ENCODE assay signal across 13 cellular contexts in the genomic region with DNA sequence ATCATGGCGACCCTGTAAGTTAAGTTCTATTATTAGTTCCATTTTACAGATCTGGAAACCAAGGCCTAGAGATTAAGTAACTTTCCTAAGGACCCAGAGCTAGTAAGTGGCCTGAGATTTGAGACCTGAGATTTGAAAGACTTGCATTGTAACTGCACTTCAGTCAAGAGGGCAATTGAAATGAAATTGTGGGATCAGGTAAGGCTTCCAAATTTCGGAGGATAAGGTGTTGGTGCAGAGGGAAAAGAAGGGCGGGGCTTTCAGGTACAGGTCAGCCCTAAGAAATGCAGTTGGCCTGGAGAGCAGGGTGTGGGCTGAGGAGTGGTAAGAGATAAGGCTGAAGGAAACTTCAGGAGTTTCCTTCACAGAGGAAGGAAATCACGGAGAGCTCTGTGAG. TPM values are rescaled to one million over a fixed set of nuclear protein-coding genes. Genes with fewer than 3 reads are reported as not detected.
DNase-seq lines count a peak whose midpoint lies in the region; ATAC-seq, FAIRE-seq and TF ChIP-seq lines count a peak whose summit lies in the region.
"Had no signal": no experiment of that assay in that cellular context is flagged by ENCODE, and none has a peak within 500 bp of the region (broad histone marks: within the 10 kb centered on the region; RNA-seq: fewer than 3 reads in every experiment).

No MANE protein-coding gene starts in this region.

- H2BK12ac ChIP-seq in H1 (ENCODE audit: low read depth, low read length), result no peak overlapping the region

- H3K23ac ChIP-seq in H1 (ENCODE audit: insufficient read length), result no peak overlapping the region

- peaks cover 0 to 3% (median 0%) of the 10 kb centered on the region in 4 experiments; a peak in 1 of 8 replicates for H3K36me3 ChIP-seq in H1 (ENCODE audit: control insufficient read depth in 2 of 4, insufficient read depth in 4 of 4, low read length in 3 of 4)
- H3K36me3 ChIP-seq in lung (ENCODE audit: control insufficient read depth in 2 of 2, insufficient read depth in 2 of 2, low read length in 2 of 2), result no peaks in the 10 kb centered on the region
- no peaks in the 10 kb centered on the region for H3K36me3 ChIP-seq in transverse colon

- H3K9ac ChIP-seq in H1 (replicated peaks in 1 of 4; ENCODE audit: extremely low read depth in 1 of 4, low read depth in 3 of 4, low read length in 3 of 4), result no peak overlapping the region

- H3K4ac ChIP-seq in H1 (replicated peaks; ENCODE audit: insufficient read length, low read depth, low read length), result no peak overlapping the region

- TF ChIP-seq POLR2A in H1 (IDR thresholded peaks at IDR 0.05; ENCODE audit: control extremely low read depth in 1 of 2, low read depth in 2 of 2, low read length in 2 of 2) (no peak), transverse colon (IDR thresholded peaks at IDR 0.05) (no peak)

- H3K27me3 ChIP-seq in H1 (replicated peaks in 1 of 4; ENCODE audit: control insufficient read depth in 3 of 4, extremely low read depth in 1 of 4, insufficient read depth in 3 of 4, low read length in 3 of 4) (no peaks in the 10 kb centered on the region), lung (ENCODE audit: control insufficient read depth, insufficient read depth) (no peaks in the 10 kb centered on the region), transverse colon (no peaks in the 10 kb centered on the region)

- peak overlapping the region; percentile 43; the same call in 1 of the 2 replicates for H3K18ac ChIP-seq in H1 (ENCODE audit: extremely low read depth, low read length)

- H4K5ac ChIP-seq in H1 (ENCODE audit: insufficient read length, low read depth, low read length), result no peak overlapping the region

- no peak overlapping the region for H3K4me3 ChIP-seq in H1 (ENCODE audit: extremely low read depth in 1 of 4, insufficient read depth in 2 of 4, low read depth in 3 of 4, low read length in 4 of 4)
- H3K4me3 ChIP-seq in lung, result no peak overlapping the region
- H3K4me3 ChIP-seq in transverse colon, result no peak overlapping the region

- no peaks in the 10 kb centered on the region for H3K79me1 ChIP-seq in H1 (ENCODE audit: low read depth, low read length)

- peaks cover 2 to 21% (median 8%) of the 10 kb centered on the region in 4 experiments; a peak in 4 of 7 replicates for H3K4me1 ChIP-seq in H1 (replicated peaks in 1 of 4; ENCODE audit: control insufficient read depth in 3 of 4, insufficient read depth in 4 of 4, low read length in 3 of 4)
- H3K4me1 ChIP-seq in lung (ENCODE audit: control insufficient read depth in 2 of 2, insufficient read depth in 2 of 2, low read length in 2 of 2), result peaks cover 4 to 16% of the 10 kb centered on the region in 2 donors
- H3K4me1 ChIP-seq in transverse colon, result peaks cover 6 to 36% (median 21%) of the 10 kb centered on the region in 4 donors

- no peak overlapping the region for H2BK15ac ChIP-seq in H1 (ENCODE audit: low read length)

- in situ Hi-C loops in transverse colon (cut with MboI; ENCODE audit: low pct_ligation_motif_present in 1 of 4, low pct_unique_long_range_greater_than_20kb in 1 of 4, low sequenced_read_pairs in 3 of 4), result no loop called here

- no peak overlapping the region for H3K56ac ChIP-seq in H1 (replicated peaks; ENCODE audit: insufficient read length, low read depth, low read length)

- no peaks in the 10 kb centered on the region for H4K20me1 ChIP-seq in H1 (replicated peaks in 1 of 2; ENCODE audit: control insufficient read depth in 1 of 2, insufficient read depth in 2 of 2, low read length in 2 of 2)

- H2BK120ac ChIP-seq in H1 (replicated peaks; ENCODE audit: low read depth, low read length), result no peak overlapping the region

- TF ChIP-seq RAD21 in H1 (IDR thresholded peaks at IDR 0.05 in 1 of 2, conservative IDR thresholded peaks at IDR 0.05 in 1 of 2; ENCODE audit: low read depth in 2 of 2, low read length in 2 of 2), result no peak

- no peak overlapping the region for H2AK5ac ChIP-seq in H1 (ENCODE audit: low read depth, low read length)

- H3K36me3 Mint-ChIP-seq in activated naive CD8-positive, alpha-beta T cell treated with anti-CD3 and anti-CD28 coated beads for 36 hours, result peaks cover 7% of the 10 kb centered on the region
- no peaks in the 10 kb centered on the region for H3K36me3 Mint-ChIP-seq in activated naive CD8-positive, alpha-beta T cell treated with anti-CD3 and anti-CD28 coated beads, Interleukin-2, amount 50 U/mL, for 24 hours (ENCODE audit: low read depth)

- H3K9me3 Mint-ChIP-seq in activated naive CD8-positive, alpha-beta T cell treated with anti-CD3 and anti-CD28 coated beads for 36 hours, result no peaks in the 10 kb centered on the region
- no peaks in the 10 kb centered on the region for H3K9me3 Mint-ChIP-seq in activated naive CD8-positive, alpha-beta T cell treated with anti-CD3 and anti-CD28 coated beads, Interleukin-2, amount 50 U/mL, for 24 hours

- 72% methylated on average over 4 of the region's 4 CpGs; no CpG with 5 or more reads in 1 of the 2 experiments for WGBS in H1 (ENCODE audit: extremely low coverage in 1 of 2, insufficient coverage in 1 of 2, insufficient read length in 1 of 2, insufficient replicate concordance in 2 of 2, low coverage in 1 of 2, low lambda C conversion rate in 2 of 2, missing lambda C conversion rate in 1 of 2), 2 experiments
- 62 to 79% methylated on average over 4 of the region's 4 CpGs for WGBS in lung, 2 donors
- WGBS in transverse colon (ENCODE audit: low coverage in 1 of 2), 2 donors, result 44 to 48% methylated on average over 2 to 4 of the region's 4 CpGs

- no peak overlapping the region for H2BK5ac ChIP-seq in H1 (ENCODE audit: low read depth, low read length)

- POLR2A ChIA-PET in H1 (lab: Charles Lee; ENCODE audit: partially characterized antibody), result interaction anchor here (0.9 to 6.3 kb wide), 11 partner anchors 9 to 185 kb away, joined by 3 to 38 read pairs (median 6); a partner anchor contains a TSS

- TF ChIP-seq EP300 in H1 (IDR thresholded peaks at IDR 0.05; ENCODE audit: borderline replicate concordance in 1 of 2, low read depth in 2 of 2, low read length in 2 of 2) (no peak), transverse colon (IDR thresholded peaks at IDR 0.05; ENCODE audit: low read depth) (peak; percentile 27)

- H3K4me3 Mint-ChIP-seq in activated naive CD8-positive, alpha-beta T cell treated with anti-CD3 and anti-CD28 coated beads for 36 hours, result no peak overlapping the region
- no peak overlapping the region for H3K4me3 Mint-ChIP-seq in activated naive CD8-positive, alpha-beta T cell treated with anti-CD3 and anti-CD28 coated beads, Interleukin-2, amount 50 U/mL, for 24 hours

- H3K27ac Mint-ChIP-seq in activated naive CD8-positive, alpha-beta T cell treated with anti-CD3 and anti-CD28 coated beads for 36 hours, result peak overlapping the region; percentile 31
- H3K27ac Mint-ChIP-seq in activated naive CD8-positive, alpha-beta T cell treated with anti-CD3 and anti-CD28 coated beads, Interleukin-2, amount 50 U/mL, for 24 hours, result no peak overlapping the region

- CTCF ChIA-PET in H1 (lab: Charles Lee; ENCODE audit: partially characterized antibody), result interaction anchor here (1.1 to 4.2 kb wide), 10 partner anchors 10 to 189 kb away, joined by 3 to 19 read pairs (median 6); a partner anchor contains a TSS

- FAIRE-seq in H1 (lab: Jason Lieb, UNC), result no peak

- DNase-seq in activated naive CD8-positive, alpha-beta T cell treated with anti-CD3 and anti-CD28 coated beads for 36 hours, result no peak
- no peak for DNase-seq in activated naive CD8-positive, alpha-beta T cell treated with anti-CD3 and anti-CD28 coated beads, Interleukin-2, amount 50 U/mL, for 24 hours
- DNase-seq in H1 (ENCODE audit: low read depth in 1 of 2, low spot score in 2 of 2) (peak in 1 of 2 experiments; percentile 42), lung (ENCODE audit: low spot score) (peak; percentile 77), transverse colon (peak; percentile 78), T-helper 9 cell (no peak)
- no peak for DNase-seq in stimulated activated CD4-positive, alpha-beta T cell treated with anti-CD3 and anti-CD28 coated beads, Interleukin-2, amount 100 ng/mL, for 48 hours
- DNase-seq: activated effector memory CD4-positive, alpha-beta T cell treated with Interleukin-2 at 50 U/mL for 16 hours; foreskin fibroblast; NCI-H1048; NCI-H510A treated with DMSO at 0.1 percent for 48 hours had no signal

- no peak overlapping the region for H4K91ac ChIP-seq in H1 (replicated peaks; ENCODE audit: insufficient read length, low read length)

- H3K4me2 ChIP-seq in H1 (ENCODE audit: insufficient read depth in 1 of 2, low read depth in 2 of 2, low read length in 2 of 2), result 0 out of 4 replicates have a peak overlapping the region, but pooled peaks of 1 of the 2 experiments have one; percentile 25

- intact Hi-C loops in transverse colon (cut with DNase I; ENCODE audit: low total_unique reads), result loop anchor here (5.0 kb wide), 1 partner anchor 1292 kb away; no protein-coding TSS in a partner anchor

- no peak overlapping the region for H3K14ac ChIP-seq in H1 (ENCODE audit: insufficient read length)

- no peak for ATAC-seq in activated naive CD8-positive, alpha-beta T cell treated with anti-CD3 and anti-CD28 coated beads, Interleukin-2, amount 50 U/mL, for 24 hours
- peak; percentile 85 for ATAC-seq in lung (ENCODE audit: insufficient read depth, low FRiP score)
- ATAC-seq in HG02973 (IDR thresholded peaks at IDR 0.05; ENCODE audit: unreplicated experiment), result no peak

- peaks cover 14% of the 10 kb centered on the region for H3K4me1 Mint-ChIP-seq in activated naive CD8-positive, alpha-beta T cell treated with anti-CD3 and anti-CD28 coated beads for 36 hours
- H3K4me1 Mint-ChIP-seq in activated naive CD8-positive, alpha-beta T cell treated with anti-CD3 and anti-CD28 coated beads, Interleukin-2, amount 50 U/mL, for 24 hours, result peaks cover 32% of the 10 kb centered on the region

- H2AFZ ChIP-seq in H1 (ENCODE audit: low read length), result no peak overlapping the region

- no peak overlapping the region; the same call in 1 of the 2 replicates for H3K27ac ChIP-seq in H1 (ENCODE audit: low read depth, low read length)
- peak overlapping the region in 1 of 2 donors; percentile 40 for H3K27ac ChIP-seq in lung (ENCODE audit: low read depth in 1 of 2, low read length in 1 of 2)
- H3K27ac ChIP-seq in transverse colon, result peak overlapping the region; percentile 84 to 86 (median 86)
- H3K27ac ChIP-seq: HL-60 had no signal

- H3K9me3 ChIP-seq in H1 (ENCODE audit: insufficient read depth in 2 of 2, low read depth in 1 of 2, low read length in 1 of 2) (no peaks in the 10 kb centered on the region; a peak in 1 of 4 replicates), lung (ENCODE audit: control insufficient read depth in 2 of 2, insufficient read depth in 1 of 2, low read length in 1 of 2) (no peaks in the 10 kb centered on the region), transverse colon (no peaks in the 10 kb centered on the region)

- H2BK20ac ChIP-seq in H1 (ENCODE audit: low read length), result no peak overlapping the region

- TF ChIP-seq CTCF in H1 (IDR thresholded peaks at IDR 0.05; ENCODE audit: control extremely low read depth in 1 of 3, insufficient read depth in 1 of 3, low read depth in 1 of 3, low read length in 3 of 3), result no peak
- TF ChIP-seq CTCF in lung (IDR thresholded peaks at IDR 0.05; ENCODE audit: control extremely low read depth, extremely low read depth), result no peak
- no peak for TF ChIP-seq CTCF in transverse colon (IDR thresholded peaks at IDR 0.05)

- no peaks in the 10 kb centered on the region for H3K23me2 ChIP-seq in H1 (ENCODE audit: low read depth, low read length)

- H3K79me2 ChIP-seq in H1 (ENCODE audit: control insufficient read depth in 1 of 2, insufficient read depth in 2 of 2, low read length in 2 of 2), result no peaks in the 10 kb centered on the region

- H4K8ac ChIP-seq in H1 (ENCODE audit: extremely low read depth, insufficient read depth, low read length), result no peak overlapping the region

- no peaks in the 10 kb centered on the region for H3K27me3 Mint-ChIP-seq in activated naive CD8-positive, alpha-beta T cell treated with anti-CD3 and anti-CD28 coated beads for 36 hours
- no peaks in the 10 kb centered on the region for H3K27me3 Mint-ChIP-seq in activated naive CD8-positive, alpha-beta T cell treated with anti-CD3 and anti-CD28 coated beads, Interleukin-2, amount 50 U/mL, for 24 hours

RNA-seq across cellular contexts. Expression of a gene that starts 51.2 kb away (rescaled TPM):
- 100 to 1,000 TPM in 1 of 2 experiments, 10 to 100 TPM in 1; 93.0 to 101 TPM for total RNA-seq in activated naive CD8-positive, alpha-beta T cell treated with anti-CD3 and anti-CD28 coated beads for 36 hours
- 435 and 442 TPM in 2 replicates for total RNA-seq in H1 (2021; fragmentation: NEBNext Ultra II Directional; extraction: Animal tissue kit (Norgen Biotek cat#: 25700))
- polyA plus RNA-seq in H1 (2011; rRNA removed) (508 and 545 TPM in 2 replicates), lung (1 to 10 TPM; 2.4 to 6.4 TPM)
- polyA plus RNA-seq in H1 (2011; cell fraction: cytosol; rRNA removed), result 385 TPM
- 502 TPM for polyA plus RNA-seq in H1 (2011; cell fraction: nucleus; rRNA removed)
- polyA plus RNA-seq in H1 (2012, experiment 1 of 2), result 494 to 679 TPM (median 577 TPM) in 4 replicates
- polyA plus RNA-seq in H1 (2012, experiment 2 of 2), result 40.0 TPM
- 584 TPM for polyA plus RNA-seq in H1 (2013, experiment 1 of 2)
- 535 TPM for polyA plus RNA-seq in H1 (2013, experiment 2 of 2)
- 1,534 and 1,897 TPM in 2 replicates for polyA minus RNA-seq in H1 (2011; rRNA and poly(A)+ RNA removed)
- polyA minus RNA-seq in H1 (2011; cell fraction: cytosol; rRNA and poly(A)+ RNA removed), result 589 TPM
- polyA minus RNA-seq in H1 (2011; cell fraction: nucleus; rRNA and poly(A)+ RNA removed), result 376 TPM
- total RNA-seq in lung (10 to 100 TPM in 1 of 2 donors, 1 to 10 TPM in 1; 10.0 to 27.6 TPM), transverse colon (100 to 1,000 TPM in 2 of 4 donors, 10 to 100 TPM in 2; 21.5 to 177 (median 109) TPM)

Comparison
In these comparisons a context has a peak if more than half of its experiments do, and no peak if none do; other contexts are left out.
1. DNase-seq: peak in lung (single experiment) and transverse colon (single experiment); none in activated naive CD8-positive, alpha-beta T cell treated with anti-CD3 and anti-CD28 coated beads for 36 hours (single experiment), activated naive CD8-positive, alpha-beta T cell treated with anti-CD3 and anti-CD28 coated beads, Interleukin-2, amount 50 U/mL, for 24 hours (single experiment), stimulated activated CD4-positive, alpha-beta T cell treated with anti-CD3 and anti-CD28 coated beads, Interleukin-2, amount 100 ng/mL, for 48 hours (0 of 2) and T-helper 9 cell (single experiment).